Comparison of ENCODE assay signal across 1 cellular context in the genomic region with DNA sequence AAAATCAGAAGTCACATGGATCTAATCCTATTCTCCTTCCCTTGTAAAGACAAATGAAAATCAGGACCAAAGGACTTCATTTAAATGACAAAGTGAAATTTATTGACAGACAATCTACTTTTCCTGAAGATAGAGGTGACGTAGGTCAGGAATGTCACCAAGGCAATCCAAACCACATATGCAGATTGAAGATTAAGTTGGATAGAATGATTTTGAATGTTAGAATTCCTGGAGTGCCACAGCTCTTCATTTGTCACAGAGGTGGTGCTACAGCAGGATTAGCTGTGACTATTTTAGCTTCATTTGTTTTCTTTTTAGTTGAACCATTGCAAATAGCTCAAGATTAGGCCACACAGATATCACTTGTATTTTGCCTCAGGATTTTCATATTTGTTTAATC.
TF ChIP-seq lines count a peak whose summit lies in the region.

No MANE protein-coding gene starts in this region.

TF ChIP-seq in HepG2, 621 proteins besides CTCF, POLR2A, EP300 and RAD21 (continued from another document):
- TF ChIP-seq, protein P1, sequence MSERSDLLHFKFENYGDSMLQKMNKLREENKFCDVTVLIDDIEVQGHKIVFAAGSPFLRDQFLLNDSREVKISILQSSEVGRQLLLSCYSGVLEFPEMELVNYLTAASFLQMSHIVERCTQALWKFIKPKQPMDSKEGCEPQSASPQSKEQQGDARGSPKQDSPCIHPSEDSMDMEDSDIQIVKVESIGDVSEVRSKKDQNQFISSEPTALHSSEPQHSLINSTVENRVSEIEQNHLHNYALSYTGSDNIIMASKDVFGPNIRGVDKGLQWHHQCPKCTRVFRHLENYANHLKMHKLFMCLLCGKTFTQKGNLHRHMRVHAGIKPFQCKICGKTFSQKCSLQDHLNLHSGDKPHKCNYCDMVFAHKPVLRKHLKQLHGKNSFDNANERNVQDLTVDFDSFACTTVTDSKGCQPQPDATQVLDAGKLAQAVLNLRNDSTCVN (CRISPR knock-in tag; IDR thresholded peaks at IDR 0.05; ENCODE audit: borderline replicate concordance), result no peak
- TF ChIP-seq, protein P2, sequence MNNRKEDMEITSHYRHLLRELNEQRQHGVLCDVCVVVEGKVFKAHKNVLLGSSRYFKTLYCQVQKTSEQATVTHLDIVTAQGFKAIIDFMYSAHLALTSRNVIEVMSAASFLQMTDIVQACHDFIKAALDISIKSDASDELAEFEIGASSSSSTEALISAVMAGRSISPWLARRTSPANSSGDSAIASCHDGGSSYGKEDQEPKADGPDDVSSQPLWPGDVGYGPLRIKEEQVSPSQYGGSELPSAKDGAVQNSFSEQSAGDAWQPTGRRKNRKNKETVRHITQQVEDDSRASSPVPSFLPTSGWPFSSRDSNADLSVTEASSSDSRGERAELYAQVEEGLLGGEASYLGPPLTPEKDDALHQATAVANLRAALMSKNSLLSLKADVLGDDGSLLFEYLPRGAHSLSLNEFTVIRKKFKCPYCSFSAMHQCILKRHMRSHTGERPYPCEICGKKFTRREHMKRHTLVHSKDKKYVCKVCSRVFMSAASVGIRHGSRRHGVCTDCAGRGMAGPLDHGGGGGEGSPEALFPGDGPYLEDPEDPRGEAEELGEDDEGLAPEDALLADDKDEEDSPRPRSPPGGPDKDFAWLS (CRISPR knock-in tag; IDR thresholded peaks at IDR 0.05; ENCODE audit: borderline replicate concordance), result no peak
